In genomic region chr4:88822034-88822433, GRCh38 we compare ENCODE assay signal across 7 cellular contexts.
DNase-seq lines count a peak whose midpoint lies in the region; ATAC-seq and TF ChIP-seq lines count a peak whose summit lies in the region.

No MANE protein-coding gene starts in this region.

- H3K36me3 ChIP-seq in adipocyte (ENCODE audit: control insufficient read depth, insufficient read depth, low read length, severe bottlenecking): no peaks in the 10 kb centered on the region

- H3K9ac ChIP-seq in adipocyte (ENCODE audit: low read length): peak overlapping the region; percentile 90

- peak overlapping the region; percentile 4 to 98 (median 93) for H3K4me3 Mint-ChIP-seq in immature natural killer cell
- H3K4me3 Mint-ChIP-seq in stimulated activated naive CD8-positive, alpha-beta T cell treated with anti-CD3 and anti-CD28 coated beads, Interleukin-15, amount 100 ng/mL, for 72 hours: peak overlapping the region; percentile 1 to 2

- no peaks in the 10 kb centered on the region for H3K27me3 ChIP-seq in adipocyte (replicated peaks; ENCODE audit: control insufficient read depth, insufficient read depth, low read length)

- peaks cover 0 to 6% (median 3%) of the 10 kb centered on the region in 3 donors for H3K27me3 Mint-ChIP-seq in immature natural killer cell (ENCODE audit: low read depth in 3 of 3)
- H3K27me3 Mint-ChIP-seq in stimulated activated naive CD8-positive, alpha-beta T cell treated with anti-CD3 and anti-CD28 coated beads, Interleukin-15, amount 100 ng/mL, for 72 hours: no peaks in the 10 kb centered on the region

- H3K4me1 Mint-ChIP-seq in immature natural killer cell: peaks cover 16 to 39% of the 10 kb centered on the region in 2 donors
- H3K4me1 Mint-ChIP-seq in stimulated activated naive CD8-positive, alpha-beta T cell treated with anti-CD3 and anti-CD28 coated beads, Interleukin-15, amount 100 ng/mL, for 72 hours: peaks cover 21% of the 10 kb centered on the region

- no peaks in the 10 kb centered on the region for H3K9me3 ChIP-seq in adipocyte (ENCODE audit: control insufficient read depth, low read length)

- H3K4me3 ChIP-seq in LNCaP clone FGC (ENCODE audit: low read depth, low read length) (peak overlapping the region; percentile 54), adipocyte (ENCODE audit: low read length) (peak overlapping the region; percentile 91)

- ATAC-seq in stimulated activated naive CD8-positive, alpha-beta T cell treated with anti-CD3 and anti-CD28 coated beads, Interleukin-15, amount 100 ng/mL, for 72 hours: no peak

- peaks cover 30% of the 10 kb centered on the region for H3K4me1 ChIP-seq in adipocyte (ENCODE audit: control insufficient read depth, insufficient read depth, low read length)

- no peak for DNase-seq in LNCaP clone FGC (ENCODE audit: low read depth)
- no peak for DNase-seq in adipocyte (ENCODE audit: low read depth)
- no peak for DNase-seq in immature natural killer cell
- DNase-seq in stimulated activated naive CD8-positive, alpha-beta T cell treated with anti-CD3 and anti-CD28 coated beads, Interleukin-15, amount 100 ng/mL, for 72 hours: no peak
- no peak for DNase-seq in activated gamma-delta T cell (lab: John Stamatoyannopoulos, UW)
- DNase-seq in activated gamma-delta T cell treated with Interleukin-2 at 50 U/mL for 16 hours: no peak
- DNase-seq in GM20000 (ENCODE audit: low spot score): no peak

- no peaks in the 10 kb centered on the region for H3K36me3 Mint-ChIP-seq in immature natural killer cell

- TF ChIP-seq CTCF in LNCaP clone FGC (IDR thresholded peaks at IDR 0.05; ENCODE audit: control insufficient read depth, extremely low read depth, insufficient read depth) (no peak), GM20000 (IDR thresholded peaks at IDR 0.05; ENCODE audit: extremely low read depth, missing control alignments) (no peak)

- peak overlapping the region; percentile 93 to 97 (median 96) for H3K27ac Mint-ChIP-seq in immature natural killer cell
- H3K27ac Mint-ChIP-seq in stimulated activated naive CD8-positive, alpha-beta T cell treated with anti-CD3 and anti-CD28 coated beads, Interleukin-15, amount 100 ng/mL, for 72 hours: no peak overlapping the region

- H3K9me3 Mint-ChIP-seq in immature natural killer cell: no peaks in the 10 kb centered on the region
- no peaks in the 10 kb centered on the region for H3K9me3 Mint-ChIP-seq in stimulated activated naive CD8-positive, alpha-beta T cell treated with anti-CD3 and anti-CD28 coated beads, Interleukin-15, amount 100 ng/mL, for 72 hours

Comparison
In these comparisons a context has a peak if more than half of its experiments do, and no peak if none do; other contexts are left out.
1. H3K27ac Mint-ChIP-seq: peak in immature natural killer cell (6 of 6); none in stimulated activated naive CD8-positive, alpha-beta T cell treated with anti-CD3 and anti-CD28 coated beads, Interleukin-15, amount 100 ng/mL, for 72 hours (0 of 2).